Comparison of ENCODE assay signal across 22 cellular contexts in the genomic region with DNA sequence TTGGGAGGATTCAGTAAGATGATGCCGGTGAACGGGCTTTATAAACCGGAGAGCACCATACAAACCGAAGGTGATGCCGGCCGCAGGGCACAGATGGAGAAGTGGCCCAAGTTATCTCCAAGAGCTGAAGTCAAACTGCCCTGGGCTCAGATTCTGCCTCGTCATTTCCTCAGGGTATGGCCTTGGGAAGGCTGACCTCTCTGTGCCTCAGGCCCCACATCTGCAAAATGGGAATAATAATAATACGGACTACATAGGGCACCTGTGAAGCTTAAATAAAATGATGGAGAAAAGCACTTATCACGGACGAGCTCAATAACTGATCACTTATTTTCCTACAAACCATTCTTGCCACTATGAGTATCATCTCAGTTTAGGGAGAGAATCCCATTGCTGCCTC. TPM values are rescaled to one million over a fixed set of nuclear protein-coding genes. Genes with fewer than 3 reads are reported as not detected.
A peak's percentile ranks its signal among the peaks of the same experiment; 100 is the strongest.
DNase-seq lines count a peak whose midpoint lies in the region; ATAC-seq, FAIRE-seq and TF ChIP-seq lines count a peak whose summit lies in the region.
"Had no signal": no experiment of that assay in that cellular context is flagged by ENCODE, and none has a peak within 500 bp of the region (broad histone marks: within the 10 kb centered on the region; RNA-seq: fewer than 3 reads in every experiment).

No MANE protein-coding gene starts in this region.

- no peaks in the 10 kb centered on the region for H3K9me3 ChIP-seq in HepG2 (ENCODE audit: low read length)
- no peaks in the 10 kb centered on the region for H3K9me3 ChIP-seq in right lobe of liver
- H3K9me3 ChIP-seq: A549; BLaER1 treated with 17β-estradiol and CSF1 and Interleukin-3, amounts not matched to agents 10 nM and 100 nM; Caco-2 had no signal

- H3K27ac ChIP-seq in HepG2 (ENCODE audit: extremely low read length, insufficient read depth, low read length) (no peak overlapping the region), right lobe of liver (no peak overlapping the region), cingulate gyrus (ENCODE audit: low read depth, low read length) (peak overlapping the region; percentile 42), substantia nigra (ENCODE audit: low read depth, low read length, poor library complexity, severe bottlenecking) (peak overlapping the region; percentile 11)
- H3K27ac ChIP-seq: 22Rv1; A549; BLaER1 treated with 17β-estradiol and CSF1 and Interleukin-3, amounts not matched to agents 10 nM and 100 nM; C4-2B had no signal

- TF ChIP-seq EP300 in HepG2 (IDR thresholded peaks at IDR 0.05; ENCODE audit: low read depth in 2 of 2, low read length in 2 of 2) (no peak), HepG2 (CRISPR knock-in tag; IDR thresholded peaks at IDR 0.05; ENCODE audit: borderline replicate concordance) (no peak)

- TF ChIP-seq POLR2A in HepG2 (IDR thresholded peaks at IDR 0.05; ENCODE audit: insufficient read depth in 1 of 2, low read depth in 2 of 2, low read length in 2 of 2): no peak
- no peak for TF ChIP-seq POLR2A in right lobe of liver (IDR thresholded peaks at IDR 0.05)

- no peak for TF ChIP-seq RAD21 in HepG2 (CRISPR knock-in tag; IDR thresholded peaks at IDR 0.05)

- H3K4me3 ChIP-seq in HepG2 (replicated peaks in 1 of 3; ENCODE audit: insufficient read depth in 1 of 3, low read depth in 2 of 3, low read length in 3 of 3) (no peak overlapping the region), right lobe of liver (no peak overlapping the region)
- H3K4me3 ChIP-seq: A549; BLaER1 treated with 17β-estradiol and CSF1 and Interleukin-3, amounts not matched to agents 10 nM and 100 nM had no signal

- H3K4me2 ChIP-seq in HepG2 (ENCODE audit: low read depth, low read length): no peak overlapping the region
- H3K4me2 ChIP-seq: A549; BLaER1 treated with 17β-estradiol and CSF1 and Interleukin-3, amounts not matched to agents 10 nM and 100 nM had no signal

- FAIRE-seq in HepG2 (lab: Jason Lieb, UNC): no peak
- FAIRE-seq: A549, D721Med, G401.6, GM12891 had no signal

- CTCF ChIA-PET in HepG2 (lab: Yijun Ruan, JAX; ENCODE audit: low intra/inter-chr PET ratio, low total read pairs): no interaction called here

- 68% methylated on average over 10 of the region's 10 CpGs for WGBS in HepG2 (ENCODE audit: low lambda C conversion rate)
- 64% methylated on average over 6 of the region's 10 CpGs for WGBS in right lobe of liver (ENCODE audit: insufficient coverage, low coverage, low lambda C conversion rate, missing lambda C conversion rate)

- TF ChIP-seq CTCF in HepG2 (CRISPR knock-in tag; IDR thresholded peaks at IDR 0.05) (no peak), right lobe of liver (IDR thresholded peaks at IDR 0.05) (no peak)

- POLR2A ChIA-PET in HepG2 (lab: Yijun Ruan, JAX): no interaction called here

- no peaks in the 10 kb centered on the region for H3K4me1 ChIP-seq in HepG2 (ENCODE audit: insufficient read depth, low read length)
- no peaks in the 10 kb centered on the region for H3K4me1 ChIP-seq in right lobe of liver
- H3K4me1 ChIP-seq: A549, Caco-2 had no signal

- H3K27me3 ChIP-seq in HepG2 (ENCODE audit: control insufficient read depth in 1 of 2, insufficient read depth in 2 of 2, low read length in 2 of 2): no peaks in the 10 kb centered on the region
- H3K27me3 ChIP-seq in right lobe of liver: no peaks in the 10 kb centered on the region
- H3K27me3 ChIP-seq: BLaER1 treated with 17β-estradiol and CSF1 and Interleukin-3, amounts not matched to agents 10 nM and 100 nM had no signal

- ATAC-seq in HepG2 (no peak), right lobe of liver (no peak), HG03196 (IDR thresholded peaks at IDR 0.05; ENCODE audit: unreplicated experiment) (no peak), HG03280 (IDR thresholded peaks at IDR 0.05; ENCODE audit: unreplicated experiment) (no peak), GM18870 (IDR thresholded peaks at IDR 0.05; ENCODE audit: unreplicated experiment) (no peak)
- ATAC-seq: A549; CD8-positive, alpha-beta T cell had no signal

- no peaks in the 10 kb centered on the region for H3K36me3 ChIP-seq in HepG2 (replicated peaks in 1 of 2; ENCODE audit: control insufficient read depth in 1 of 2, insufficient read depth in 2 of 2, low read length in 2 of 2)
- H3K36me3 ChIP-seq in right lobe of liver: no peaks in the 10 kb centered on the region
- H3K36me3 ChIP-seq: BLaER1 treated with 17β-estradiol and CSF1 and Interleukin-3, amounts not matched to agents 10 nM and 100 nM had no signal

- no peak overlapping the region for H3K9ac ChIP-seq in HepG2 (ENCODE audit: insufficient read depth, low read depth, low read length)
- H3K9ac ChIP-seq: BLaER1 treated with 17β-estradiol and CSF1 and Interleukin-3, amounts not matched to agents 10 nM and 100 nM had no signal

- BruUV-seq in HepG2 (replicated peaks; lab: Mats Ljungman, UMichigan): no TSS peak

- H2AFZ ChIP-seq in HepG2 (ENCODE audit: low read length): no peak overlapping the region

- no peaks in the 10 kb centered on the region for H3K79me2 ChIP-seq in HepG2 (ENCODE audit: insufficient read depth, low read length)

- intact Hi-C loops in HepG2 (cut with micrococcal nuclease; ENCODE audit: unreplicated experiment): no loop called here
- intact Hi-C loops in right lobe of liver (cut with DNase I): no loop called here

- in situ Hi-C loops in HepG2 (cut with HindIII; ENCODE audit: extremely low pct_ligation_motif_present, low pct_unique_long_range_greater_than_20kb): no loop called here

- DNase-seq in HepG2 (ENCODE audit: low spot score) (no peak), right lobe of liver (no peak), substantia nigra (lab: John Stamatoyannopoulos, UW) (no peak)
- DNase-seq: AML-193; Caco-2; Calu3; CD4-positive, alpha-beta T cell; CD8-positive, alpha-beta T cell; GF-D8 had no signal

- no peaks in the 10 kb centered on the region for H4K20me1 ChIP-seq in HepG2 (ENCODE audit: insufficient read depth, low read length)

TF ChIP-seq in HepG2, 621 proteins besides CTCF, POLR2A, EP300 and RAD21:
- TF ChIP-seq NR2F2 (IDR thresholded peaks at IDR 0.05; ENCODE audit: borderline replicate concordance, low read depth) (no peak), MTA1 (CRISPR knock-in tag; IDR thresholded peaks at IDR 0.05; ENCODE audit: borderline replicate concordance) (no peak), ZNF629 (CRISPR knock-in tag; conservative IDR thresholded peaks at IDR 0.05) (peak; percentile 23; the same call in 1 of the 2 replicates), SP5 (CRISPR knock-in tag; IDR thresholded peaks at IDR 0.05; ENCODE audit: borderline replicate concordance, low read depth) (no peak)
TF ChIP-seq in HepG2: peak in this region for 1.

RNA-seq across cellular contexts. Expression of gene DSCAML1, which starts 29.9 kb away (rescaled TPM):
- total RNA-seq in HepG2 (2016; rRNA removed; fragmentation: Illumina TruSeq; extraction: Trizol): 0.14 and 0.29 TPM in 2 replicates
- 0.61 and 0.88 TPM in 2 replicates for total RNA-seq in HepG2 (2016; cell fraction: cytosol; rRNA removed; fragmentation: Illumina TruSeq; extraction: Trizol; ENCODE audit: low read depth)
- total RNA-seq in HepG2 (2016; cell fraction: insoluble cytoplasmic fraction; rRNA removed; fragmentation: Illumina TruSeq; extraction: Trizol): 0.24 and 0.35 TPM in 2 replicates
- total RNA-seq in HepG2 (2016; cell fraction: membrane; rRNA removed; fragmentation: Illumina TruSeq; extraction: Trizol): 0.17 and 0.28 TPM in 2 replicates
- total RNA-seq in HepG2 (2016; cell fraction: nucleus; rRNA removed; fragmentation: Illumina TruSeq; extraction: Trizol): 0.47 and 0.50 TPM in 2 replicates
- polyA plus RNA-seq in HepG2 (2011; rRNA removed): 0.40 and 0.72 TPM in 2 replicates
- 0.15 and 0.35 TPM in 2 replicates for polyA plus RNA-seq in HepG2 (2011; cell fraction: cytosol; rRNA removed)
- polyA plus RNA-seq in HepG2 (2011; cell fraction: nucleus; rRNA removed): 2.6 and 4.1 TPM in 2 replicates
- polyA plus RNA-seq in HepG2 (2012): 0.48 and 0.69 TPM in 2 replicates
- polyA plus RNA-seq in HepG2 (2016; cell fraction: cytosol; fragmentation: Illumina TruSeq; extraction: Trizol; ENCODE audit: low read depth): 0.06 and 0.07 TPM in 2 replicates
- 0.14 and 0.19 TPM in 2 replicates for polyA plus RNA-seq in HepG2 (2016; cell fraction: insoluble cytoplasmic fraction; fragmentation: Illumina TruSeq; extraction: Trizol; ENCODE audit: low read depth)
- 0.09 and 0.14 TPM in 2 replicates for polyA plus RNA-seq in HepG2 (2016; cell fraction: membrane; fragmentation: Illumina TruSeq; extraction: Trizol; ENCODE audit: low read depth)
- 0.24 and 0.74 TPM in 2 replicates for polyA plus RNA-seq in HepG2 (2016; cell fraction: nucleus; fragmentation: Illumina TruSeq; extraction: Trizol; ENCODE audit: insufficient read depth, low read depth)
- 1.8 TPM in 1 of 2 replicates, not detected in the other for polyA minus RNA-seq in HepG2 (2011; rRNA and poly(A)+ RNA removed; ENCODE audit: low replicate concordance)
- polyA minus RNA-seq in HepG2 (2011; cell fraction: cytosol; rRNA and poly(A)+ RNA removed): 0.18 and 0.20 TPM in 2 replicates
- 2.7 and 6.2 TPM in 2 replicates for polyA minus RNA-seq in HepG2 (2011; cell fraction: nucleus; rRNA and poly(A)+ RNA removed)
- under 1 TPM in 5 of 6 experiments, not detected in 1; 0.06 to 0.92 (median 0.22) TPM for total RNA-seq in right lobe of liver
- total RNA-seq: A172, Caco-2 had no signal
- polyA plus RNA-seq: BJ had no signal

RNA-seq across cellular contexts. Expression of gene FXYD2, which starts 57.5 kb away (rescaled TPM):
- 106 and 107 TPM in 2 replicates for total RNA-seq in HepG2 (2016; rRNA removed; fragmentation: Illumina TruSeq; extraction: Trizol)
- total RNA-seq in HepG2 (2016; cell fraction: cytosol; rRNA removed; fragmentation: Illumina TruSeq; extraction: Trizol; ENCODE audit: low read depth): 71.2 and 93.3 TPM in 2 replicates
- total RNA-seq in HepG2 (2016; cell fraction: insoluble cytoplasmic fraction; rRNA removed; fragmentation: Illumina TruSeq; extraction: Trizol): 102 and 114 TPM in 2 replicates
- 99.5 and 112 TPM in 2 replicates for total RNA-seq in HepG2 (2016; cell fraction: membrane; rRNA removed; fragmentation: Illumina TruSeq; extraction: Trizol)
- 50.7 and 58.0 TPM in 2 replicates for total RNA-seq in HepG2 (2016; cell fraction: nucleus; rRNA removed; fragmentation: Illumina TruSeq; extraction: Trizol)
- polyA plus RNA-seq in HepG2 (2011; rRNA removed): 38.8 and 45.9 TPM in 2 replicates
- polyA plus RNA-seq in HepG2 (2011; cell fraction: cytosol; rRNA removed): 34.6 and 67.1 TPM in 2 replicates
- polyA plus RNA-seq in HepG2 (2011; cell fraction: nucleus; rRNA removed): 36.7 and 39.0 TPM in 2 replicates
- 12.8 and 15.4 TPM in 2 replicates for polyA plus RNA-seq in HepG2 (2012)
- 80.3 and 98.8 TPM in 2 replicates for polyA plus RNA-seq in HepG2 (2016; cell fraction: cytosol; fragmentation: Illumina TruSeq; extraction: Trizol; ENCODE audit: low read depth)
- 93.9 and 102 TPM in 2 replicates for polyA plus RNA-seq in HepG2 (2016; cell fraction: insoluble cytoplasmic fraction; fragmentation: Illumina TruSeq; extraction: Trizol; ENCODE audit: low read depth)
- 83.4 and 95.9 TPM in 2 replicates for polyA plus RNA-seq in HepG2 (2016; cell fraction: membrane; fragmentation: Illumina TruSeq; extraction: Trizol; ENCODE audit: low read depth)
- 79.8 and 83.8 TPM in 2 replicates for polyA plus RNA-seq in HepG2 (2016; cell fraction: nucleus; fragmentation: Illumina TruSeq; extraction: Trizol; ENCODE audit: insufficient read depth, low read depth)
- 0.12 and 31.7 TPM in 2 replicates for polyA minus RNA-seq in HepG2 (2011; rRNA and poly(A)+ RNA removed; ENCODE audit: low replicate concordance)
- polyA minus RNA-seq in HepG2 (2011; cell fraction: cytosol; rRNA and poly(A)+ RNA removed): 4.7 and 14.1 TPM in 2 replicates
- 35.9 and 38.2 TPM in 2 replicates for polyA minus RNA-seq in HepG2 (2011; cell fraction: nucleus; rRNA and poly(A)+ RNA removed)
- total RNA-seq in right lobe of liver: 10 to 100 TPM in 5 of 6 experiments, 1 to 10 TPM in 1; 9.3 to 13.7 (median 11.4) TPM
- total RNA-seq: A172 had no signal
- polyA plus RNA-seq: BJ had no signal

Comparison
In these comparisons a context has a peak if more than half of its experiments do, and no peak if none do; other contexts are left out.
1. H3K27ac ChIP-seq: peak in cingulate gyrus (single experiment) and substantia nigra (single experiment); none in HepG2 (single experiment) and right lobe of liver (0 of 3).